ENCODE assay signal across 1 cellular context in the genomic region with DNA sequence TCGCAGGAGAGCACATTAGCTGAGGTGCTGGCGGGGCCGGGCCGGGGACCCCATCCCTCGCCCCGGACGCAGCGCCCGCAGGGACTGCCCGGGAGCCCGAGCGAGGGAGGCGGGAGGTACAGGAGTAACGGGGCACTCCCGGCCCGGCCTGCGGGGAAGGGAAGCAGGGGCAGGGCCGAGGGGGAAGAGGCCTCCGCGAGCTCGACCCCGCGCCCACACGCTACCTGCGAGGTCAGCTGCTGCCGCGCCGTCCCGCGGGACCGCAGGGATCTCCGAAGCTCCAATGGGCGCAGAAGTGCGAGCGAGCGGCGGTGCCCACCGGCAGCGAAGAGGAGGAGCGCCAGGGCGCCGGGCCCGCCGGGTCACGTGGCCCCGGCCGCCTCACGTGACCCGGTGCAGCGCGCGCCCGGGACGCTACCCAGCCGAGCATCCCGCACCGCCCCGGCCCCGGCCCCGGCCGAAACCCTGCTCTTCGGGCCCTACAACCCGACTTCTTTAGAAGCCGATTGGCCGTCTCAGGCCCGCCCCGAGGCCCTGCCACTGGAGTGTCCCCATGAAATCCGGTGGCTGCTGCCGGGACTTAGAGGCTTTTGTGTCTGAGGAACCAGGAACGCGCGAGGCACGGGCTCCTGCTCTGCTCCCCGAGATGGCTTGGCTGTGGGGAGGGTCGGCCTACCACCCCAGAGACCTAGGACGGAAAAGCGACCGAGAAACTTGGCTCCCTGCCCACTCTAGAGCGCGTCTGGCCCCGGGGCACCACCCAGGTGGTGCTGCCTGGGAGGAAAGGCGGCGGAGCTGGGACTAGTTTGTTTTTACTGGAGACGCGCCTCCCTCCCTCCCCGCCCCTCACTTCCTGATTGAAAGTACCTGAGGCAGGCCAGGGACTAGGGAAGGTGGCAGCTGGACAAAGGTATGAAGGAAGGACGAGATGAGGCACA.
TF ChIP-seq lines count a peak whose summit lies in the region.

RCBTB1 (minus strand) TSS at position 339 of the 938 bp plus-strand sequence. CDS start 18,279 bp downstream, outside the sequence.

TF ChIP-seq in GM12878, 131 proteins besides CTCF, POLR2A, EP300 and RAD21 (continued from another document):
- peak; percentile 97 for TF ChIP-seq USF2 (IDR thresholded peaks at IDR 0.05; ENCODE audit: borderline replicate concordance, low read depth, low read length)
- peak; percentile 45; the same call in 1 of the 2 replicates for TF ChIP-seq LARP7 (IDR thresholded peaks at IDR 0.05)
- no peak for TF ChIP-seq HDGF (IDR thresholded peaks at IDR 0.05)
- TF ChIP-seq ZNF207 (IDR thresholded peaks at IDR 0.05; ENCODE audit: borderline replicate concordance), result peak; percentile 64; the same call in 1 of the 2 replicates
- no peak for TF ChIP-seq ZNF384 (IDR thresholded peaks at IDR 0.05; ENCODE audit: borderline replicate concordance, low read depth, low read length)
- TF ChIP-seq POLR2AphosphoS5 (IDR thresholded peaks at IDR 0.05; ENCODE audit: low read length), result peak; percentile 30; the same call in 1 of the 2 replicates
- 0 out of 2 replicates have a peak, but pooled peaks have one; percentile 42 for TF ChIP-seq ZNF687 (IDR thresholded peaks at IDR 0.05)
- peak; percentile 84 for TF ChIP-seq NR2F1 (conservative IDR thresholded peaks at IDR 0.05)
- no peak for TF ChIP-seq ESRRA (IDR thresholded peaks at IDR 0.05; ENCODE audit: low read length)
- TF ChIP-seq RBBP5 (conservative IDR thresholded peaks at IDR 0.05), result no peak
- TF ChIP-seq ATF3 (IDR thresholded peaks at IDR 0.05; ENCODE audit: borderline replicate concordance, extremely low read depth, low read depth, low read length), result peak; percentile 98
- TF ChIP-seq IKZF1 (conservative IDR thresholded peaks at IDR 0.05), result peak; percentile 72
- TF ChIP-seq, protein P1, sequence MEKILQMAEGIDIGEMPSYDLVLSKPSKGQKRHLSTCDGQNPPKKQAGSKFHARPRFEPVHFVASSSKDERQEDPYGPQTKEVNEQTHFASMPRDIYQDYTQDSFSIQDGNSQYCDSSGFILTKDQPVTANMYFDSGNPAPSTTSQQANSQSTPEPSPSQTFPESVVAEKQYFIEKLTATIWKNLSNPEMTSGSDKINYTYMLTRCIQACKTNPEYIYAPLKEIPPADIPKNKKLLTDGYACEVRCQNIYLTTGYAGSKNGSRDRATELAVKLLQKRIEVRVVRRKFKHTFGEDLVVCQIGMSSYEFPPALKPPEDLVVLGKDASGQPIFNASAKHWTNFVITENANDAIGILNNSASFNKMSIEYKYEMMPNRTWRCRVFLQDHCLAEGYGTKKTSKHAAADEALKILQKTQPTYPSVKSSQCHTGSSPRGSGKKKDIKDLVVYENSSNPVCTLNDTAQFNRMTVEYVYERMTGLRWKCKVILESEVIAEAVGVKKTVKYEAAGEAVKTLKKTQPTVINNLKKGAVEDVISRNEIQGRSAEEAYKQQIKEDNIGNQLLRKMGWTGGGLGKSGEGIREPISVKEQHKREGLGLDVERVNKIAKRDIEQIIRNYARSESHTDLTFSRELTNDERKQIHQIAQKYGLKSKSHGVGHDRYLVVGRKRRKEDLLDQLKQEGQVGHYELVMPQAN (conservative IDR thresholded peaks at IDR 0.05), result peak; percentile 76; the same call in 1 of the 2 replicates
- TF ChIP-seq TCF3 (IDR thresholded peaks at IDR 0.05; ENCODE audit: borderline replicate concordance, insufficient read depth, low read depth, low read length), result 0 out of 2 replicates have a peak, but pooled peaks have one; percentile 15
- peak; percentile 77; the same call in 1 of the 2 replicates for TF ChIP-seq RB1 (IDR thresholded peaks at IDR 0.05; ENCODE audit: borderline replicate concordance)
- TF ChIP-seq EED (IDR thresholded peaks at IDR 0.05; ENCODE audit: low read depth), result peak; percentile 29; the same call in 1 of the 2 replicates
- 0 out of 2 replicates have a peak, but pooled peaks have one; percentile 41 for TF ChIP-seq ASH2L (IDR thresholded peaks at IDR 0.05; ENCODE audit: borderline replicate concordance, low read depth)
- TF ChIP-seq, protein P2, sequence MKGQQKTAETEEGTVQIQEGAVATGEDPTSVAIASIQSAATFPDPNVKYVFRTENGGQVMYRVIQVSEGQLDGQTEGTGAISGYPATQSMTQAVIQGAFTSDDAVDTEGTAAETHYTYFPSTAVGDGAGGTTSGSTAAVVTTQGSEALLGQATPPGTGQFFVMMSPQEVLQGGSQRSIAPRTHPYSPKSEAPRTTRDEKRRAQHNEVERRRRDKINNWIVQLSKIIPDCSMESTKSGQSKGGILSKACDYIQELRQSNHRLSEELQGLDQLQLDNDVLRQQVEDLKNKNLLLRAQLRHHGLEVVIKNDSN (IDR thresholded peaks at IDR 0.05; ENCODE audit: borderline replicate concordance, extremely low read length, insufficient read depth, low read depth, low read length), result peak; percentile 99
- TF ChIP-seq, protein P3, sequence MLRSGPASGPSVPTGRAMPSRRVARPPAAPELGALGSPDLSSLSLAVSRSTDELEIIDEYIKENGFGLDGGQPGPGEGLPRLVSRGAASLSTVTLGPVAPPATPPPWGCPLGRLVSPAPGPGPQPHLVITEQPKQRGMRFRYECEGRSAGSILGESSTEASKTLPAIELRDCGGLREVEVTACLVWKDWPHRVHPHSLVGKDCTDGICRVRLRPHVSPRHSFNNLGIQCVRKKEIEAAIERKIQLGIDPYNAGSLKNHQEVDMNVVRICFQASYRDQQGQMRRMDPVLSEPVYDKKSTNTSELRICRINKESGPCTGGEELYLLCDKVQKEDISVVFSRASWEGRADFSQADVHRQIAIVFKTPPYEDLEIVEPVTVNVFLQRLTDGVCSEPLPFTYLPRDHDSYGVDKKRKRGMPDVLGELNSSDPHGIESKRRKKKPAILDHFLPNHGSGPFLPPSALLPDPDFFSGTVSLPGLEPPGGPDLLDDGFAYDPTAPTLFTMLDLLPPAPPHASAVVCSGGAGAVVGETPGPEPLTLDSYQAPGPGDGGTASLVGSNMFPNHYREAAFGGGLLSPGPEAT (IDR thresholded peaks at IDR 0.05; ENCODE audit: low read depth), result 0 out of 2 replicates have a peak, but pooled peaks have one; percentile 28
- TF ChIP-seq ZBTB33 (IDR thresholded peaks at IDR 0.05), result no peak
- TF ChIP-seq HCFC1 (IDR thresholded peaks at IDR 0.05; ENCODE audit: low read length), result 0 out of 2 replicates have a peak, but pooled peaks have one; percentile 19
- TF ChIP-seq CHD1 (IDR thresholded peaks at IDR 0.05; ENCODE audit: low read depth, low read length), result no peak
- TF ChIP-seq RUNX3 (IDR thresholded peaks at IDR 0.05; ENCODE audit: low read length), result 0 out of 2 replicates have a peak, but pooled peaks have one; percentile 27
- peak; percentile 59 for TF ChIP-seq DPF2 (IDR thresholded peaks at IDR 0.05)
